Comparison of ENCODE assay signal across 8 cellular contexts in the genomic region with DNA sequence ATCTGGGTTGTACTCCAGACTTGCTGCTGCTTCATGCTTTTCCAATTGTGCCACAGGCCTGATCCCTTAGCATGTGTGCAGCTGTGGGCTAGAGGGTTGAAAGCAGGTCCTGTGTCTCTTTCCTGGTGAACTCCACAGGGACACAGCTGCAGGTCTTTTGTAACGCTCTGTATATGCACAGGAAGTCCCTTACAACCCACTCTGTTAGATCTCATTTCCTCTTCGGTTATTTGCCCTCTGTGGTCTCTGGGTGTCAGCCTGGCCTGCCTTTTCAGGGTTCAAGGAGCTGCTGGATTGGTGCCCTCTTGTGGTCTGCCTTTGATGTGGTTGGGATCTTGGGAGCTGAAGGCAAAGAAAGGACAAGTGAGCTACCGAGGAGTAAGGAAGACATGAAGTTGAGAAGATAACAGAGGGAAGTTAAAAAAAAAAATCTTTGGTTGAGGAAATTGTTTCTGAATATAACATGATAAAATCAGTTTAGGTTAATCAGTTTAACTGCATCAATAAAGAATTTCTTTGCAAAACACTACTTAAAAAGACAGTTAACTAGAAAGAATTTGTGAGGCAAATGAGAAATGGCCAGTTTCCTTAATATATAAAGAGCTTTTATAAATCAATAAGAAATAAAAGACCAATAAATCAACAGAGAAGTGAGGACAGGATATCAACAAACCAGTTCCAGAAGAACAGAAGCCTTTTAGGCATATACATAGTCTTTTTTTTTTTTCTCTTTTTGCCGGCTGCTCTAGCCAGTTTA.
DNase-seq lines count a peak whose midpoint lies in the region; ATAC-seq and TF ChIP-seq lines count a peak whose summit lies in the region.

No MANE protein-coding gene starts in this region.

- H4K20me1 ChIP-seq in OCI-LY3 (ENCODE audit: insufficient read depth, low read length): peaks cover 8% of the 10 kb centered on the region

- DNase-seq in AML-193 (lab: John Stamatoyannopoulos, UW): peak; percentile 97 to 98
- peak; percentile 15 for DNase-seq in activated T-cell treated with anti-CD3 and anti-CD28 coated beads for 4 hours
- DNase-seq in globus pallidus (ENCODE audit: low spot score): peak; percentile 62
- peak; percentile 15 for DNase-seq in stimulated activated CD4-positive, alpha-beta T cell treated with anti-CD3 and anti-CD28 coated beads, Interleukin-2, amount 100 ng/mL, for 4 hours (ENCODE audit: low read depth)
- no peak for DNase-seq in NCI-H1105 treated with DMSO at 0.1 percent for 48 hours (lab: John Stamatoyannopoulos, UW)

- peak overlapping the region; percentile 77 for H3K4me2 ChIP-seq in OCI-LY3 (ENCODE audit: low read length)

- peak overlapping the region; percentile 47; the same call in 1 of the 2 replicates for H3K4me3 ChIP-seq in OCI-LY3 (ENCODE audit: low read length)

- no peaks in the 10 kb centered on the region for H3K9me3 ChIP-seq in OCI-LY3 (ENCODE audit: insufficient read depth, low read length)

- ATAC-seq in GM18520 (IDR thresholded peaks at IDR 0.05; ENCODE audit: unreplicated experiment) (peak; percentile 78), HG03025 (IDR thresholded peaks at IDR 0.05; ENCODE audit: low FRiP score, unreplicated experiment) (peak; percentile 84)

- peak overlapping the region; percentile 54 for H3K27ac ChIP-seq in OCI-LY3 (ENCODE audit: low read length)

- no peak overlapping the region for H2AFZ ChIP-seq in OCI-LY3 (ENCODE audit: low read depth, low read length)

- no peaks in the 10 kb centered on the region for H3K27me3 ChIP-seq in OCI-LY3 (ENCODE audit: low read depth, low read length)

- peak overlapping the region; percentile 36; the same call in 1 of the 2 replicates for H3K9ac ChIP-seq in OCI-LY3 (ENCODE audit: low read length)

- TF ChIP-seq CTCF in OCI-LY3 (IDR thresholded peaks at IDR 0.05; ENCODE audit: low read depth, low read length): peak; percentile 97

- peaks cover 99% of the 10 kb centered on the region for H3K79me2 ChIP-seq in OCI-LY3 (ENCODE audit: low read length)

- H3K36me3 ChIP-seq in OCI-LY3 (replicated peaks; ENCODE audit: low read depth, low read length): peaks cover 4% of the 10 kb centered on the region

- peaks cover 56% of the 10 kb centered on the region for H3K4me1 ChIP-seq in OCI-LY3 (ENCODE audit: low read length)
